ENCODE assay signal across 17 cellular contexts in the genomic region with DNA sequence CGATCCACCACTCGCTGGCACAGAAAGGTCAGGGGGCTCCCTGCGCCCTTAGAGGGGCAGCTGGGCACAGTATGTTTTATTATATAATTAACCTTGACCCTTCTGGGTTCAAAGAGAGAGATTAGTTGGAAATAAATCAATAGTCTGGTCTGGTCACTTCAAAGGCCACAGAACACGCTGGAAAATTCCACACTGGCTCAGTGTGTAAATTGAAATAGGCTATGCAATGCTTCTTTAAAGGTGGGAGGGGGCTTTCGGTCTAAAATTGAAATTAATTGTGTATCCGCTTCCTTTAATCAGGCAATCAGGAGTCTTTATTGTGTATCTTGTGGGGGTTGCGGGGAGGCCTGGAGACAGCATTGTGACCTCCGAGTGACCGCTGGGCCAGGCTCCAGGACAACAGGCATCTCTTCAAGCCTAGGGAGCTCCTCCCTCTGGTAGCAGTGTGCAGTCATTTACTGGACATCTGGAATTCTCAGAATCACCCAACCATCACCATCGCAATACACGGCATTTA. TPM values are rescaled to one million over a fixed set of nuclear protein-coding genes. Genes with fewer than 3 reads are reported as not detected.
DNase-seq lines count a peak whose midpoint lies in the region; TF ChIP-seq lines count a peak whose summit lies in the region.
"Had no signal": no experiment of that assay in that cellular context is flagged by ENCODE, and none has a peak within 500 bp of the region (broad histone marks: within the 10 kb centered on the region; RNA-seq: fewer than 3 reads in every experiment).

No MANE protein-coding gene starts in this region.

- peak overlapping the region in 52 of 59 donors; percentile 13 to 91 (median 68) for H3K27ac ChIP-seq in dorsolateral prefrontal cortex
- H3K27ac ChIP-seq: parathyroid adenoma had no signal

- peak in 32 of 56 donors; percentile 8 to 62 (median 30) for TF ChIP-seq CTCF in dorsolateral prefrontal cortex (IDR thresholded peaks at IDR 0.05 in 54 of 56, conservative IDR thresholded peaks at IDR 0.05 in 2 of 56; ENCODE audit: low read depth in 1 of 56, partially characterized antibody in 56 of 56)
- no peak for TF ChIP-seq CTCF in GM13976 (IDR thresholded peaks at IDR 0.05; ENCODE audit: borderline replicate concordance, control extremely low read depth, extremely low read depth, insufficient read depth, missing control alignments)

- DNase-seq in HuH-7 (ENCODE audit: low spot score): peak; percentile 70
- DNase-seq in dorsolateral prefrontal cortex: peak in 8 of 10 donors; percentile 45 to 75 (median 68)
- DNase-seq in left kidney (ENCODE audit: low read depth, low spot score): peak; percentile 93
- peak; percentile 74 for DNase-seq in putamen (ENCODE audit: low spot score)
- DNase-seq in stimulated activated naive CD4-positive, alpha-beta T cell treated with Interleukin-2 at 50 U/mL for 16 hours (lab: John Stamatoyannopoulos, UW): no peak
- no peak for DNase-seq in dedifferentiated amniotic fluid mesenchymal stem cell (ENCODE audit: extremely low spot score)
- DNase-seq in GM13976 (ENCODE audit: low spot score): no peak
- no peak for DNase-seq in DMS 273 (lab: John Stamatoyannopoulos, UW; ENCODE audit: unreplicated experiment)
- DNase-seq: activated CD4-positive, CD25-positive, alpha-beta regulatory T cell; NCI-H1092 treated with DMSO at 0.1 percent for 48 hours; NCI-H226; OCI-M1; stimulated activated CD4-positive, alpha-beta T cell treated with anti-CD3 and anti-CD28 coated beads, Interleukin-2, amount 100 ng/mL, for 48 hours; T-helper 1 cell had no signal

- in situ Hi-C loops in GM13976 (cut with MboI; ENCODE audit: low sequenced_read_pairs, unreplicated experiment): no loop called here

- no peaks in the 10 kb centered on the region for H3K27me3 ChIP-seq in dorsolateral prefrontal cortex

- no peak overlapping the region for H3K4me3 ChIP-seq in dorsolateral prefrontal cortex

- intact Hi-C loops in dorsolateral prefrontal cortex (cut with DNase I): no loop called here

RNA-seq across cellular contexts. Expression of gene RNU5B-1, which starts 8.0 kb away (rescaled TPM):
- 100 to 1,000 TPM in 7 of 120 experiments, 10 to 100 TPM in 67, not detected in 46; 23.0 to 207 (median 47.4) TPM for total RNA-seq in dorsolateral prefrontal cortex
- total RNA-seq: bronchial epithelial cell had no signal

RNA-seq across cellular contexts. Expression of gene RNU5A-1, which starts 16.6 kb away (rescaled TPM):
- 10 to 100 TPM in 1 of 120 experiments, not detected in 119; 37.4 TPM for total RNA-seq in dorsolateral prefrontal cortex
- total RNA-seq: bronchial epithelial cell, mesenteric fat pad had no signal

RNA-seq across cellular contexts. Expression of gene PARP16, which starts 25.8 kb away (rescaled TPM):
- 10 to 100 TPM in 24 of 120 experiments, 1 to 10 TPM in 96; 3.7 to 14.5 (median 8.2) TPM for total RNA-seq in dorsolateral prefrontal cortex

Comparison
In these comparisons a context has a peak if more than half of its experiments do, and no peak if none do; other contexts are left out.
1. DNase-seq: peak in HuH-7 (single experiment), dorsolateral prefrontal cortex (8 of 10), left kidney (single experiment) and putamen (single experiment); none in stimulated activated naive CD4-positive, alpha-beta T cell treated with Interleukin-2 at 50 U/mL for 16 hours (single experiment), dedifferentiated amniotic fluid mesenchymal stem cell (single experiment), GM13976 (single experiment) and DMS 273 (single experiment).